Comparison of ENCODE assay signal across 9 cellular contexts in the genomic region with DNA sequence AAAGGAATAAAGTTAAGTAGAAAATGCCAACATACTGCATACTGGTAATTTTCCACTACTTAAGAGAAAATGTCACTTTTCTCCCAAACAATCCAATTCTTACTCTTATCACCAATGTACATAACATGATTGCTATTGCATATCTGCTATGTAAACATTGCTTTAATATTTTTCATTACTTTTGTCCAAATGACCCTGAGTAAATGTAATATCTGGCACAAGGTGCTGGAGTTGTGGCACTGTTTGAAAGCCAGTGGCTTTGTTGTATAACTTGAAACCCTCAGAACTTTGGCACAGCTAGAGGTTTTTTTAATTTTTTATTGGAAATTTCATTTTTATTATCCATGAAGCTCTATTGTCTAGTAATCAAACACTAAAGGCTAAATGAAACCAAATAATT. TPM values are rescaled to one million over a fixed set of nuclear protein-coding genes. Genes with fewer than 3 reads are reported as not detected.
"Had no signal": no experiment of that assay in that cellular context is flagged by ENCODE, and none has a peak within 500 bp of the region (broad histone marks: within the 10 kb centered on the region; RNA-seq: fewer than 3 reads in every experiment).

No MANE protein-coding gene starts in this region.

- H3K36me3 ChIP-seq: HAP-1 had no signal

- DNase-seq: GM23248, GOT3, H7, HFFc6 had no signal

- ATAC-seq: HCT116, HepG2 had no signal

- H2AFZ ChIP-seq: GM23248 had no signal

- H3K9me3 ChIP-seq: HAP-1 had no signal

- H3K4me1 ChIP-seq: HAP-1 had no signal

- H3K9ac ChIP-seq: GM23248 had no signal

- H3K4me3 ChIP-seq: GM23248, HAP-1 had no signal

- H3K27ac ChIP-seq: GM23248, HL-60 had no signal

RNA-seq across cellular contexts. Expression of a gene that starts 45.7 kb away (rescaled TPM):
- polyA plus RNA-seq: IgD-negative memory B cell had no signal
